ENCODE assay signal across 1 cellular context in the genomic region with DNA sequence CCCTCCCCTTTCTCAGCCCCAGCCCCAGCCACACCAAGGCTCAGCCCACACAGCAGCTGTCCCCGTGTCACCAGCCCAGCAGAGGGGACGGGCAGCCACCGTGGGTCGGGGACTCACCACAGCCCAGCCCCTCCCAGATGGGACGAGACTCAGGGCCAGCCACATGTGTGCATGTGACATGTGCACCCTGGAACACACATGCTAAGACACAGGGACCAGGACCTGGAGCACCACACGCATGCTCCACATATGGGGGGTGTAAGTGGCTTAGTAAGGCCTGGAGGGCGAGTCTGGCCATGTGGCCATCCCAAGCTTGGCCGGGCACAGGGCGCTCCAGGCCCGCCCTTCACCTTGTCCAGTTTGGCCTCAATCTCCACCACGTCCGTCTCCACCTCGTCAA.
TF ChIP-seq lines count a peak whose summit lies in the region.

No MANE protein-coding gene starts in this region.

TF ChIP-seq in K562, 482 proteins besides CTCF, POLR2A, EP300 and RAD21:
- peak; percentile 47 for TF ChIP-seq FIP1L1 (IDR thresholded peaks at IDR 0.05; ENCODE audit: low read depth, low read length, poor library complexity, severe bottlenecking)
- TF ChIP-seq, protein P1, sequence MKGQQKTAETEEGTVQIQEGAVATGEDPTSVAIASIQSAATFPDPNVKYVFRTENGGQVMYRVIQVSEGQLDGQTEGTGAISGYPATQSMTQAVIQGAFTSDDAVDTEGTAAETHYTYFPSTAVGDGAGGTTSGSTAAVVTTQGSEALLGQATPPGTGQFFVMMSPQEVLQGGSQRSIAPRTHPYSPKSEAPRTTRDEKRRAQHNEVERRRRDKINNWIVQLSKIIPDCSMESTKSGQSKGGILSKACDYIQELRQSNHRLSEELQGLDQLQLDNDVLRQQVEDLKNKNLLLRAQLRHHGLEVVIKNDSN (CRISPR knock-in tag; IDR thresholded peaks at IDR 0.05) = peak; percentile 24; the same call in 1 of the 2 replicates
- TF ChIP-seq, protein P2, sequence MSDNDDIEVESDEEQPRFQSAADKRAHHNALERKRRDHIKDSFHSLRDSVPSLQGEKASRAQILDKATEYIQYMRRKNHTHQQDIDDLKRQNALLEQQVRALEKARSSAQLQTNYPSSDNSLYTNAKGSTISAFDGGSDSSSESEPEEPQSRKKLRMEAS (CRISPR knock-in tag; IDR thresholded peaks at IDR 0.05) = 0 out of 2 replicates have a peak, but pooled peaks have one; percentile 19
- TF ChIP-seq GABPB1 (CRISPR knock-in tag; IDR thresholded peaks at IDR 0.05) = 0 out of 2 replicates have a peak, but pooled peaks have one; percentile 11
- TF ChIP-seq, protein P3, sequence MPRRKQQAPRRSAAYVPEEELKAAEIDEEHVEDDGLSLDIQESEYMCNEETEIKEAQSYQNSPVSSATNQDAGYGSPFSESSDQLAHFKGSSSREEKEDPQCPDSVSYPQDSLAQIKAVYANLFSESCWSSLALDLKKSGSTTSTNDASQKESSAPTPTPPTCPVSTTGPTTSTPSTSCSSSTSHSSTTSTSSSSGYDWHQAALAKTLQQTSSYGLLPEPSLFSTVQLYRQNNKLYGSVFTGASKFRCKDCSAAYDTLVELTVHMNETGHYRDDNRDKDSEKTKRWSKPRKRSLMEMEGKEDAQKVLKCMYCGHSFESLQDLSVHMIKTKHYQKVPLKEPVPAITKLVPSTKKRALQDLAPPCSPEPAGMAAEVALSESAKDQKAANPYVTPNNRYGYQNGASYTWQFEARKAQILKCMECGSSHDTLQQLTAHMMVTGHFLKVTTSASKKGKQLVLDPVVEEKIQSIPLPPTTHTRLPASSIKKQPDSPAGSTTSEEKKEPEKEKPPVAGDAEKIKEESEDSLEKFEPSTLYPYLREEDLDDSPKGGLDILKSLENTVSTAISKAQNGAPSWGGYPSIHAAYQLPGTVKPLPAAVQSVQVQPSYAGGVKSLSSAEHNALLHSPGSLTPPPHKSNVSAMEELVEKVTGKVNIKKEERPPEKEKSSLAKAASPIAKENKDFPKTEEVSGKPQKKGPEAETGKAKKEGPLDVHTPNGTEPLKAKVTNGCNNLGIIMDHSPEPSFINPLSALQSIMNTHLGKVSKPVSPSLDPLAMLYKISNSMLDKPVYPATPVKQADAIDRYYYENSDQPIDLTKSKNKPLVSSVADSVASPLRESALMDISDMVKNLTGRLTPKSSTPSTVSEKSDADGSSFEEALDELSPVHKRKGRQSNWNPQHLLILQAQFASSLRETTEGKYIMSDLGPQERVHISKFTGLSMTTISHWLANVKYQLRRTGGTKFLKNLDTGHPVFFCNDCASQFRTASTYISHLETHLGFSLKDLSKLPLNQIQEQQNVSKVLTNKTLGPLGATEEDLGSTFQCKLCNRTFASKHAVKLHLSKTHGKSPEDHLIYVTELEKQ (CRISPR knock-in tag; IDR thresholded peaks at IDR 0.05) = no peak
